In the genomic region with DNA sequence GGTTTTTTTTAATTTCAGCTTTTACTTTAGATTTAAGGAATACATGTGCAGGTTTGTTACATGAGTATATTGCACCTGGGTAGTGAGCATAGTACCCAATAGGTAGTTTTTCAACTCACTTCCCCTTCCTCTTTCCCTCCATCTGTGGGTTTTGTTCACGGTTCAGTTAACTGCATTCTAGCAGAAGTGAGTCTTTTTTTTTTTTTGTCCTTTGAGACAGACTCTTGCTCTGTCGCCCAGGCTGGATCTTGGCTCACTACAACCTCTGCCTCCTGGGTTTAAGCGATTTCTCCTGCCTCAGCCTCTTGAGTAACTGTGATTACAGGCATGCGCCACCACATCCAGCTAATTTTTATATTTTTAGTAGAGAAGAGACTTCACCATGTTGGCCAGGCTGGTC, we compare ENCODE assay signal across 8 cellular contexts. TPM values are rescaled to one million over a fixed set of nuclear protein-coding genes. Genes with fewer than 3 reads are reported as not detected.
DNase-seq lines count a peak whose midpoint lies in the region; ATAC-seq lines count a peak whose summit lies in the region.

No MANE protein-coding gene starts in this region.

- POLR2A ChIA-PET in T-cell (lab: Charles Lee): interaction anchor here (0.6 to 0.7 kb wide), 5 partner anchors 52 to 478 kb away, joined by 3 to 4 read pairs (median 3); no protein-coding TSS in a partner anchor

- H3K27ac Mint-ChIP-seq in T-cell: peak overlapping the region; percentile 61 to 84

- H3K4me1 Mint-ChIP-seq in T-cell: peaks cover 66 to 68% (median 67%) of the 10 kb centered on the region in 3 donors

- CTCF ChIA-PET in T-cell (lab: Charles Lee): interaction anchor here (0.6 to 1.5 kb wide), 11 partner anchors 8 to 926 kb away, joined by 3 to 6 read pairs (median 4); partner anchors contain the start of genes RPL7L1 (in 1 of the 2), TAF8 (in 1 of the 2) and UBR2 (in 1 of the 2)

- intact Hi-C loops in head of caudate nucleus (cut with DNase I): no loop called here

- ATAC-seq in GM19023 (IDR thresholded peaks at IDR 0.05; ENCODE audit: unreplicated experiment) (peak; percentile 88), HG03103 (IDR thresholded peaks at IDR 0.05; ENCODE audit: low read depth, unreplicated experiment) (peak; percentile 84), T-cell (replicated peaks in 1 of 4) (peak; percentile 55 to 94 (median 74))

- in situ Hi-C loops in ACHN (cut with HindIII; ENCODE audit: low pct_ligation_motif_present, low pct_unique_long_range_greater_than_20kb, low sequenced_read_pairs): no loop called here

- DNase-seq in ACHN: peak; percentile 49
- DNase-seq in T-cell: peak in 1 of 34 experiments; percentile 23
- no peak for DNase-seq in head of caudate nucleus
- no peak for DNase-seq in NCI-H2107 treated with DMSO at 0.1 percent for 48 hours (lab: John Stamatoyannopoulos, UW; ENCODE audit: unreplicated experiment)
- no peak for DNase-seq in A172 (ENCODE audit: low spot score)
- DNase-seq in ecto neural progenitor cell (ENCODE audit: low spot score): no peak

- no peaks in the 10 kb centered on the region for H3K27me3 Mint-ChIP-seq in T-cell

- peak overlapping the region; percentile 28 to 45 (median 36) for H3K4me3 Mint-ChIP-seq in T-cell

- peaks cover 30% of the 10 kb centered on the region for H3K36me3 Mint-ChIP-seq in T-cell

- H3K9me3 Mint-ChIP-seq in T-cell: no peaks in the 10 kb centered on the region

RNA-seq across cellular contexts. Expression of gene UBR2, which starts 8.7 kb away (rescaled TPM):
- 10 to 100 TPM; 41.1 to 47.6 (median 44.8) TPM for total RNA-seq in T-cell
- total RNA-seq in A172 (2014; rRNA removed; shearing (Covaris generic)): 14.8 and 16.3 TPM in 2 replicates
